ENCODE assay signal across 1 cellular context in genomic region chr2:15790326-15790725, GRCh38.
TF ChIP-seq lines count a peak whose summit lies in the region.

No MANE protein-coding gene starts in this region.

TF ChIP-seq in GM23338, 12 proteins besides CTCF, POLR2A, EP300 and RAD21 (continued from another document):
- no peak for TF ChIP-seq ETS1 (IDR thresholded peaks at IDR 0.05)
- no peak for TF ChIP-seq EZH2phosphoT487 (IDR thresholded peaks at IDR 0.05; ENCODE audit: unreplicated experiment)
- no peak for TF ChIP-seq POLR2AphosphoS5 (IDR thresholded peaks at IDR 0.05; ENCODE audit: low read depth)
- no peak for TF ChIP-seq NANOG (IDR thresholded peaks at IDR 0.05; ENCODE audit: borderline replicate concordance)
- no peak for TF ChIP-seq CREB1 (CRISPR knock-in tag; IDR thresholded peaks at IDR 0.05; ENCODE audit: low read depth)
- no peak for TF ChIP-seq STAT1 (IDR thresholded peaks at IDR 0.05; ENCODE audit: unreplicated experiment)
- no peak for TF ChIP-seq REST (IDR thresholded peaks at IDR 0.05; ENCODE audit: unreplicated experiment)
- no peak for TF ChIP-seq ZNF462 (CRISPR knock-in tag; IDR thresholded peaks at IDR 0.05)
- TF ChIP-seq EZH2 (IDR thresholded peaks at IDR 0.05; ENCODE audit: low read depth, unreplicated experiment), result no peak
- no peak for TF ChIP-seq JUNB (IDR thresholded peaks at IDR 0.05; ENCODE audit: unreplicated experiment)
